In the genomic region with DNA sequence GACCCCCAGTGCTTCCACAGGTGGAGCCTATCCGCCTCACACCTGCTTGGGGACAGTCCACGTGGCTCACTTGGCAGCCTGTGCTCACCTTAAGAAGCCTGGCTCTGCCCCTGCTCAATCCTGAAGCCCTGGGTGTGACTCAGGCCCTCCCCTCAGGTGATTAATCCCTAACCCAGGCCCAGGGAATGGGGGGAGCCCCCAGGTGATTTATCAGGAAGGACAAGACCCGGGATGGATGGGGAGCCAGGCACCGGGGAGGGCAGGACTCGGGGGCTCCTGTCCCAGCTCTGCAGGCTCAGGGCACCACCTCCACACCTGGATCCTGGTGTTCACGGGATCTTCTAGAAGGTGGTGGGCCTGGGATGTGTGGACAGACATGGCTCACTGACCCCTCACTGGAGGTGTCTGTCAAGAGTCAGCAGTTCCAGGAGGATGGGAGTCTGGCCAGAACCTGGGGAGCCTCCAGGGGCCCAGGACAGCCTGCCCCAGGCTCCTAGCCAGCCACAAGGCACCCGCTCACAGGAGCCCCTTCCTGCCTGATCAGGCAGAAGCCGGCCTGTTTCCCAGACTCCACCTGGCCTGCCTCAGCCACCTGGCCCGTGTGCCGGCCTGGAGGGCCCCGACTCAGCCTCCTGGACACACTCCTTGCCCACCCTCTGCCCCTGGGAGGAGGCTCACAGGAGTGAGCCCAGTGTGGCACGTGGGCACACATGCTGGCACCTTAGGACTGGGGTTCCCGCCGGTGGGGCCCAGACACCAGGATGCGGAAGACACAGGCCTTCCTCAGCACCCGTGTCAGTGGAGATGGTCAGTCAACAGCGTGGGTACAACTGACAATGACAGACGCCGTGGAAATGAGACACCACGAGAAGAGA, we compare ENCODE assay signal across 29 cellular contexts.
"Had no signal": no experiment of that assay in that cellular context is flagged by ENCODE, and none has a peak within 500 bp of the region (broad histone marks: within the 10 kb centered on the region; RNA-seq: fewer than 3 reads in every experiment).

No MANE protein-coding gene starts in this region.

- H3K27me3 ChIP-seq: adrenal gland, ascending aorta, brain microvascular endothelial cell, esophagus muscularis mucosa, heart left ventricle, neutrophil, pancreas, right atrium auricular region had no signal

- H3K4me3 ChIP-seq: adrenal gland, ascending aorta, esophagus muscularis mucosa, gastrocnemius medialis, heart left ventricle, pancreas, psoas muscle, right atrium auricular region, upper lobe of right lung had no signal

- H3K9me3 ChIP-seq: adrenal gland, ascending aorta, esophagus muscularis mucosa, gastrocnemius medialis, heart left ventricle, neutrophil, pancreas, psoas muscle, right atrium auricular region, upper lobe of right lung had no signal

- H3K4me1 Mint-ChIP-seq: activated B cell treated with CpG ODN at 0.5 μM for 24 hours; activated CD4-positive, alpha-beta T cell treated with anti-CD3 and anti-CD28 coated beads for 36 hours; natural killer cell had no signal

- H3K9me3 Mint-ChIP-seq: activated B cell treated with CpG ODN at 0.5 μM for 24 hours; activated T-cell treated with anti-CD3 and anti-CD28 coated beads, Interleukin-2, amount 50 U/mL, for 4 hours; mesothelial cell of epicardium; natural killer cell had no signal

- H3K27me3 Mint-ChIP-seq: activated B cell treated with CpG ODN at 0.5 μM for 24 hours; activated CD4-positive, alpha-beta T cell treated with anti-CD3 and anti-CD28 coated beads for 36 hours; activated naive CD8-positive, alpha-beta T cell had no signal

- H3K4me3 Mint-ChIP-seq: activated B cell treated with CpG ODN at 0.5 μM for 24 hours; activated CD4-positive, alpha-beta T cell treated with anti-CD3 and anti-CD28 coated beads for 36 hours; activated naive CD8-positive, alpha-beta T cell; activated T-cell treated with anti-CD3 and anti-CD28 coated beads, Interleukin-2, amount 50 U/mL, for 4 hours; mesothelial cell of epicardium; natural killer cell; T-helper 17 cell had no signal

- H3K27ac ChIP-seq: adrenal gland, ascending aorta, brain microvascular endothelial cell, esophagus muscularis mucosa, gastrocnemius medialis, heart left ventricle, neutrophil, pancreas, psoas muscle, right atrium auricular region, upper lobe of right lung had no signal

- H3K27ac Mint-ChIP-seq: activated B cell treated with CpG ODN at 0.5 μM for 24 hours; activated CD4-positive, alpha-beta T cell treated with anti-CD3 and anti-CD28 coated beads for 36 hours; activated naive CD8-positive, alpha-beta T cell; mesothelial cell of epicardium; natural killer cell; T-helper 17 cell had no signal

- H3K4me1 ChIP-seq: adrenal gland, ascending aorta, esophagus muscularis mucosa, gastrocnemius medialis, heart left ventricle, pancreas, psoas muscle, right atrium auricular region, upper lobe of right lung had no signal

- H3K36me3 ChIP-seq: adrenal gland, ascending aorta, brain microvascular endothelial cell, gastrocnemius medialis, heart left ventricle, neutrophil, pancreas, right atrium auricular region, upper lobe of right lung had no signal

- H3K36me3 Mint-ChIP-seq: activated naive CD8-positive, alpha-beta T cell; mesothelial cell of epicardium; natural killer cell had no signal

- ATAC-seq: activated CD4-positive, alpha-beta T cell treated with anti-CD3 and anti-CD28 coated beads for 36 hours; activated T-cell treated with anti-CD3 and anti-CD28 coated beads, Interleukin-2, amount 50 U/mL, for 4 hours; gastrocnemius medialis; heart left ventricle; natural killer cell; pancreas; psoas muscle; stimulated activated naive CD8-positive, alpha-beta T cell treated with anti-CD3 and anti-CD28 coated beads, Interleukin-15, Interleukin-2, amounts not matched to agents 100 U/mL and 50 U/mL, for 24 hours; T-helper 17 cell; upper lobe of right lung had no signal

- DNase-seq: activated B cell treated with CpG ODN at 0.5 μM for 24 hours; activated CD4-positive, alpha-beta T cell treated with anti-CD3 and anti-CD28 coated beads for 36 hours; activated CD4-positive, alpha-beta T cell treated with anti-CD3 and anti-CD28 coated beads, Interleukin-2, amount 50 U/mL, for 48 hours; activated CD8-positive, alpha-beta memory T cell treated with anti-CD3 and anti-CD28 coated beads, Interleukin-2, amount 50 U/mL, for 48 hours; activated effector memory CD4-positive, alpha-beta T cell treated with Interleukin-2 at 50 U/mL for 16 hours; activated T-cell treated with anti-CD3 and anti-CD28 coated beads, Interleukin-2, amount 50 U/mL, for 4 hours; adrenal gland; brain microvascular endothelial cell; central memory CD4-positive, alpha-beta T cell; dermis blood vessel endothelial cell; effector memory CD4-positive, alpha-beta T cell; gastrocnemius medialis; kidney; mammary epithelial cell; natural killer cell; psoas muscle; stimulated activated CD4-positive, alpha-beta T cell treated with anti-CD3 and anti-CD28 coated beads, Interleukin-4, amount 100 ng/mL, for 4 hours; stimulated activated naive CD8-positive, alpha-beta T cell treated with anti-CD3 and anti-CD28 coated beads, Interleukin-15, Interleukin-2, amounts not matched to agents 100 U/mL and 50 U/mL, for 24 hours; SW 1271; T-helper 17 cell; upper lobe of right lung had no signal
